9 cellular contexts compared by ENCODE assay signal in genomic region chr6:30075094-30075986, GRCh38. TPM values are rescaled to one million over a fixed set of nuclear protein-coding genes. Genes with fewer than 3 reads are reported as not detected.
DNase-seq lines count a peak whose midpoint lies in the region; ATAC-seq and TF ChIP-seq lines count a peak whose summit lies in the region.
"Had no signal": no experiment of that assay in that cellular context is flagged by ENCODE, and none has a peak within 500 bp of the region (broad histone marks: within the 10 kb centered on the region; RNA-seq: fewer than 3 reads in every experiment).

RNF39 (minus strand) TSS chr6:30075769; CDS start chr6:30075585, 184 bp downstream.

- H3K4me2 ChIP-seq in KMS-11, result no peak within 1 kb of the TSS

- H3K36me3 ChIP-seq in KMS-11 (ENCODE audit: insufficient read depth) (no peaks in the 10 kb centered on the region), body of pancreas (replicated peaks in 1 of 2; ENCODE audit: insufficient read depth in 1 of 2, low read depth in 2 of 2) (no peaks in the 10 kb centered on the region), lung (ENCODE audit: control insufficient read depth in 2 of 2, insufficient read depth in 2 of 2, low read length in 2 of 2) (peaks cover 0 to 4% of the 10 kb centered on the region in 2 donors)

- H3K27ac ChIP-seq in KMS-11 (no peak within 1 kb of the TSS), body of pancreas (peak within 1 kb of the TSS; percentile 17 to 73 (median 46)), lung (ENCODE audit: low read depth in 1 of 2, low read length in 1 of 2) (peak within 1 kb of the TSS in 1 of 2 donors; percentile 4)

- peak within 1 kb of the TSS in 1 of 2 donors; percentile 86 for H3K4me3 Mint-ChIP-seq in CD14-positive monocyte

- intact Hi-C loops in CD14-positive monocyte (cut with micrococcal nuclease) (no loop called here), body of pancreas (cut with DNase I) (no loop called here)

- no peak within 1 kb of the TSS for H3K4me3 ChIP-seq in KMS-11 (IDR thresholded peaks at IDR 0.05; ENCODE audit: insufficient read depth, low read depth, low read length)
- peak within 1 kb of the TSS in 1 of 2 donors; percentile 8 for H3K4me3 ChIP-seq in body of pancreas
- peak within 1 kb of the TSS; percentile 30 for H3K4me3 ChIP-seq in lung

- peak; percentile 33 to 53 (median 45) for TF ChIP-seq POLR2A in body of pancreas (IDR thresholded peaks at IDR 0.05)

- H3K9me3 Mint-ChIP-seq in CD14-positive monocyte, result peaks cover 3 to 33% (median 16%) of the 10 kb centered on the region in 7 donors

- TF ChIP-seq CTCF in CD14-positive monocyte (IDR thresholded peaks at IDR 0.05), result peak; percentile 23
- TF ChIP-seq CTCF in KMS-11 (conservative IDR thresholded peaks at IDR 0.05; ENCODE audit: low read depth, low read length), result peak; percentile 48; the same call in 1 of the 2 replicates
- peak in 4 of 7 experiments; percentile 34 to 54 (median 36) for TF ChIP-seq CTCF in body of pancreas (IDR thresholded peaks at IDR 0.05)
- TF ChIP-seq CTCF in lung (IDR thresholded peaks at IDR 0.05; ENCODE audit: control extremely low read depth, extremely low read depth), result peak; percentile 2

- no peak within 1 kb of the TSS for H3K9ac ChIP-seq in KMS-11

- H3K36me3 Mint-ChIP-seq in CD14-positive monocyte, result peaks cover 21 to 38% of the 10 kb centered on the region in 2 donors

- H3K4me1 ChIP-seq in KMS-11 (ENCODE audit: low read depth, poor library complexity, severe bottlenecking) (no peaks in the 10 kb centered on the region), body of pancreas (peaks cover 26% of the 10 kb centered on the region), lung (ENCODE audit: control insufficient read depth in 2 of 2, insufficient read depth in 2 of 2, low read length in 2 of 2) (peaks cover 0 to 7% of the 10 kb centered on the region in 2 donors)

- H3K9me3 ChIP-seq in body of pancreas (no peaks in the 10 kb centered on the region), lung (ENCODE audit: control insufficient read depth in 2 of 2, insufficient read depth in 1 of 2, low read length in 1 of 2) (no peaks in the 10 kb centered on the region)

- no peak within 1 kb of the TSS for H3K27ac Mint-ChIP-seq in CD14-positive monocyte

- no peaks in the 10 kb centered on the region for H3K79me2 ChIP-seq in KMS-11 (ENCODE audit: insufficient read depth, low read depth)

- DNase-seq in CD14-positive monocyte (ENCODE audit: low spot score) (no peak), body of pancreas (peak in 2 of 4 donors; percentile 17 to 58), lung (ENCODE audit: low spot score) (peak; percentile 68), NCI-H146 treated with DMSO at 0.1 percent for 48 hours (lab: John Stamatoyannopoulos, UW; ENCODE audit: unreplicated experiment) (no peak), medulla oblongata (ENCODE audit: extremely low spot score) (no peak)

- H4K20me1 ChIP-seq in KMS-11 (ENCODE audit: insufficient read depth), result no peaks in the 10 kb centered on the region

- H2AFZ ChIP-seq in KMS-11 (ENCODE audit: low read depth), result no peak within 1 kb of the TSS

- peaks cover 20% of the 10 kb centered on the region for H3K4me1 Mint-ChIP-seq in CD14-positive monocyte

- H3K27me3 ChIP-seq in KMS-11 (ENCODE audit: insufficient read depth, low read depth) (no peaks in the 10 kb centered on the region; the same call in 1 of the 2 replicates), body of pancreas (peaks cover 0 to 4% of the 10 kb centered on the region in 2 donors), lung (ENCODE audit: control insufficient read depth, insufficient read depth) (no peaks in the 10 kb centered on the region)

- 2 to 4% methylated on average over 32 to 69 of the region's 71 CpGs for WGBS in body of pancreas, 2 donors
- WGBS in lung, 2 donors, result 2 to 3% methylated on average over 66 to 71 of the region's 71 CpGs

- ATAC-seq in body of pancreas (peak; percentile 78), lung (ENCODE audit: insufficient read depth, low FRiP score) (peak; percentile 80), HG02571 (IDR thresholded peaks at IDR 0.05; ENCODE audit: unreplicated experiment) (no peak), HG03025 (IDR thresholded peaks at IDR 0.05; ENCODE audit: low FRiP score, unreplicated experiment) (no peak)

- peaks cover 88 to 98% (median 92%) of the 10 kb centered on the region in 3 donors for H3K27me3 Mint-ChIP-seq in CD14-positive monocyte (ENCODE audit: low read depth in 3 of 3)

RNA-seq across cellular contexts. Expression of gene RNF39, which starts in this region (rescaled TPM):
- polyA plus RNA-seq in CD14-positive monocyte (not detected), lung (1 to 10 TPM; 1.0 to 1.3 TPM)
- total RNA-seq in body of pancreas (1 to 10 TPM in 1 of 2 donors, not detected in 1; 1.6 TPM), lung (1 to 10 TPM in 1 of 2 donors, not detected in 1; 2.3 TPM)
- total RNA-seq: mononuclear cell had no signal

Comparison
In these comparisons a context has a peak if more than half of its experiments do, and no peak if none do; other contexts are left out.
1. ATAC-seq: peak in body of pancreas (single experiment) and lung (single experiment); none in HG02571 (single experiment) and HG03025 (single experiment).
2. Peak in every context shown above with its lines, with median percentiles within 50 percentile points of each other: CTCF ChIP-seq.